Comparison of ENCODE assay signal across 18 cellular contexts in the genomic region with DNA sequence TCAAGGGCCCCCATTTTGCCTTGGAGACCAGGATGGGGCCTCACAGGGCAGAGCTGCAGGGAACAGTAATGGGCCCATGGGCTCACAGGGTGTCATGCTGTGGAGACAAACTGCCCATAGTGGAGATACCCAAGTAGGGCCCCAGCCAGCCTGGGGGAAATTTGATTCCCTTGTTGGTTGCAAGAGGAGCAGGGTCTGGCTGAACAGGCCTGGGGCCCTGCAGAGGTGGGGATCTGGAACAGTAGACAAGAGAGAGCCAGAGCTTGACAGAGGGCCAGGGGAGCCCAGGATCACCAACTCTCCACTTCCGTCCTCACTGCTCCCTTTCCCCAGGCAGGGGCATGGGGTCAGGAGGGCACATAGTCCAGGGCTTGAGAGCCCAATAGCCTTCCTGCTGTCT. TPM values are rescaled to one million over a fixed set of nuclear protein-coding genes. Genes with fewer than 3 reads are reported as not detected.
DNase-seq lines count a peak whose midpoint lies in the region; ATAC-seq, FAIRE-seq and TF ChIP-seq lines count a peak whose summit lies in the region.
"Had no signal": no experiment of that assay in that cellular context is flagged by ENCODE, and none has a peak within 500 bp of the region (broad histone marks: within the 10 kb centered on the region; RNA-seq: fewer than 3 reads in every experiment).

No MANE protein-coding gene starts in this region.

- DNase-seq in HepG2 (ENCODE audit: low spot score) = no peak
- no peak for DNase-seq in right lobe of liver
- DNase-seq in dedifferentiated amniotic fluid mesenchymal stem cell (ENCODE audit: extremely low spot score) = peak; percentile 19
- DNase-seq in nephron progenitor cell = no peak
- no peak for DNase-seq in substantia nigra (lab: John Stamatoyannopoulos, UW)
- no peak for DNase-seq in mucosa of gallbladder (ENCODE audit: low spot score)
- no peak for DNase-seq in T-helper 9 cell
- DNase-seq: Caco-2; CD8-positive, alpha-beta memory T cell; GF-D8; GOT3; H9 had no signal

- TF ChIP-seq EP300 in HepG2 (IDR thresholded peaks at IDR 0.05; ENCODE audit: low read depth in 2 of 2, low read length in 2 of 2) (no peak), HepG2 (CRISPR knock-in tag; IDR thresholded peaks at IDR 0.05; ENCODE audit: borderline replicate concordance) (no peak)

- no peaks in the 10 kb centered on the region for H3K79me2 ChIP-seq in HepG2 (ENCODE audit: insufficient read depth, low read length)

- no peaks in the 10 kb centered on the region for H3K36me3 ChIP-seq in HepG2 (replicated peaks in 1 of 2; ENCODE audit: control insufficient read depth in 1 of 2, insufficient read depth in 2 of 2, low read length in 2 of 2)
- no peaks in the 10 kb centered on the region for H3K36me3 ChIP-seq in right lobe of liver

- no peak overlapping the region for H3K9ac ChIP-seq in HepG2 (ENCODE audit: insufficient read depth, low read depth, low read length)

- no peak overlapping the region for H3K4me3 Mint-ChIP-seq in nephron progenitor cell
- H3K4me3 Mint-ChIP-seq: CD14-positive monocyte; CD8-positive, alpha-beta memory T cell; H9 had no signal

- ATAC-seq in HepG2 (no peak), right lobe of liver (no peak), HG03378 (IDR thresholded peaks at IDR 0.05; ENCODE audit: unreplicated experiment) (no peak)

- H2AFZ ChIP-seq in HepG2 (ENCODE audit: low read length) = no peak overlapping the region

- peak overlapping the region; percentile 2; the same call in 1 of the 2 replicates for H3K4me2 ChIP-seq in HepG2 (ENCODE audit: low read depth, low read length)

- peaks cover 39% of the 10 kb centered on the region for H3K4me1 ChIP-seq in HepG2 (ENCODE audit: insufficient read depth, low read length)
- H3K4me1 ChIP-seq in right lobe of liver = no peaks in the 10 kb centered on the region
- H3K4me1 ChIP-seq: Caco-2 had no signal

- H3K4me3 ChIP-seq in HepG2 (replicated peaks in 1 of 3; ENCODE audit: insufficient read depth in 1 of 3, low read depth in 2 of 3, low read length in 3 of 3) (no peak overlapping the region), right lobe of liver (no peak overlapping the region)

- peak overlapping the region; percentile 48 for H3K27ac Mint-ChIP-seq in nephron progenitor cell
- H3K27ac Mint-ChIP-seq: CD14-positive monocyte, H9 had no signal

- POLR2A ChIA-PET in HepG2 (lab: Yijun Ruan, JAX) = no interaction called here

- TF ChIP-seq RAD21 in HepG2 (CRISPR knock-in tag; IDR thresholded peaks at IDR 0.05) = no peak

- H3K27me3 Mint-ChIP-seq in nephron progenitor cell (ENCODE audit: low read depth, poor library complexity) = peaks cover 16% of the 10 kb centered on the region
- H3K27me3 Mint-ChIP-seq: CD8-positive, alpha-beta memory T cell had no signal

- no peaks in the 10 kb centered on the region for H3K36me3 Mint-ChIP-seq in nephron progenitor cell (ENCODE audit: low read depth)

- TF ChIP-seq CTCF in HepG2 (CRISPR knock-in tag; IDR thresholded peaks at IDR 0.05) = no peak
- no peak for TF ChIP-seq CTCF in right lobe of liver (IDR thresholded peaks at IDR 0.05)
- no peak for TF ChIP-seq CTCF in nephron progenitor cell (IDR thresholded peaks at IDR 0.05)

- FAIRE-seq in HepG2 (lab: Jason Lieb, UNC) = no peak
- FAIRE-seq: HTR-8/SVneo had no signal

- CTCF ChIA-PET in HepG2 (lab: Yijun Ruan, JAX; ENCODE audit: low intra/inter-chr PET ratio, low total read pairs) = no interaction called here

- H3K27me3 ChIP-seq in HepG2 (ENCODE audit: control insufficient read depth in 1 of 2, insufficient read depth in 2 of 2, low read length in 2 of 2) (no peaks in the 10 kb centered on the region), right lobe of liver (no peaks in the 10 kb centered on the region)

- WGBS in HepG2 (ENCODE audit: low lambda C conversion rate) = 0% methylated on average over 1 of the region's 1 CpG
- WGBS in right lobe of liver (ENCODE audit: insufficient coverage, low coverage, low lambda C conversion rate, missing lambda C conversion rate) = no CpG with 5 or more reads among the region's 1 CpG

- H3K27ac ChIP-seq in HepG2 (ENCODE audit: extremely low read length, insufficient read depth, low read length) = no peak overlapping the region
- H3K27ac ChIP-seq in right lobe of liver = no peak overlapping the region
- H3K27ac ChIP-seq in substantia nigra (ENCODE audit: low read depth, low read length, poor library complexity, severe bottlenecking) = peak overlapping the region; percentile 51
- H3K27ac ChIP-seq: 22Rv1 had no signal

- no TSS peak for BruUV-seq in HepG2 (replicated peaks; lab: Mats Ljungman, UMichigan)

- H3K4me1 Mint-ChIP-seq in nephron progenitor cell = peaks cover 26% of the 10 kb centered on the region
- H3K4me1 Mint-ChIP-seq: H9 had no signal

- no peaks in the 10 kb centered on the region for H4K20me1 ChIP-seq in HepG2 (ENCODE audit: insufficient read depth, low read length)

- TF ChIP-seq POLR2A in HepG2 (IDR thresholded peaks at IDR 0.05; ENCODE audit: insufficient read depth in 1 of 2, low read depth in 2 of 2, low read length in 2 of 2) (no peak), right lobe of liver (IDR thresholded peaks at IDR 0.05) (no peak)

- intact Hi-C loops in HepG2 (cut with micrococcal nuclease; ENCODE audit: unreplicated experiment) (loop anchor here (2.0 kb wide), 1 partner anchor 13 kb away; no protein-coding TSS in a partner anchor), right lobe of liver (cut with DNase I) (no loop called here)

- peaks cover 13% of the 10 kb centered on the region; the same call in 1 of the 2 replicates for H3K9me3 ChIP-seq in HepG2 (ENCODE audit: low read length)
- no peaks in the 10 kb centered on the region for H3K9me3 ChIP-seq in right lobe of liver

- peaks cover 40% of the 10 kb centered on the region for H3K9me3 Mint-ChIP-seq in nephron progenitor cell

- in situ Hi-C loops in HepG2 (cut with HindIII; ENCODE audit: extremely low pct_ligation_motif_present, low pct_unique_long_range_greater_than_20kb) = no loop called here

TF ChIP-seq in HepG2, 621 proteins besides CTCF, POLR2A, EP300 and RAD21:
- TF ChIP-seq SIX4 (CRISPR knock-in tag; IDR thresholded peaks at IDR 0.05) (0 out of 2 replicates have a peak, but pooled peaks have one; percentile 14), PAX8 (CRISPR knock-in tag; IDR thresholded peaks at IDR 0.05; ENCODE audit: borderline replicate concordance) (no peak)

RNA-seq across cellular contexts. Expression of a gene that starts 8.7 kb away (rescaled TPM):
- total RNA-seq in HepG2 (2016; rRNA removed; fragmentation: Illumina TruSeq; extraction: Trizol) (not detected in 2 replicates), right lobe of liver (under 1 TPM in 3 of 6 experiments, not detected in 3; 0.49 to 0.78 (median 0.62) TPM), mucosa of gallbladder (7.5 TPM)
- 0.26 TPM in 1 of 2 replicates, not detected in the other for total RNA-seq in HepG2 (2016; cell fraction: cytosol; rRNA removed; fragmentation: Illumina TruSeq; extraction: Trizol; ENCODE audit: low read depth)
- not detected in 2 replicates for total RNA-seq in HepG2 (2016; cell fraction: insoluble cytoplasmic fraction; rRNA removed; fragmentation: Illumina TruSeq; extraction: Trizol)
- not detected in 2 replicates for total RNA-seq in HepG2 (2016; cell fraction: membrane; rRNA removed; fragmentation: Illumina TruSeq; extraction: Trizol)
- total RNA-seq in HepG2 (2016; cell fraction: nucleus; rRNA removed; fragmentation: Illumina TruSeq; extraction: Trizol) = not detected in 2 replicates
- polyA plus RNA-seq in HepG2 (2011; rRNA removed) = not detected in 2 replicates
- not detected in 2 replicates for polyA plus RNA-seq in HepG2 (2011; cell fraction: cytosol; rRNA removed)
- not detected in 2 replicates for polyA plus RNA-seq in HepG2 (2011; cell fraction: nucleus; rRNA removed)
- not detected in 2 replicates for polyA plus RNA-seq in HepG2 (2012)
- polyA plus RNA-seq in HepG2 (2016; cell fraction: cytosol; fragmentation: Illumina TruSeq; extraction: Trizol; ENCODE audit: low read depth) = not detected in 2 replicates
- polyA plus RNA-seq in HepG2 (2016; cell fraction: insoluble cytoplasmic fraction; fragmentation: Illumina TruSeq; extraction: Trizol; ENCODE audit: low read depth) = not detected in 2 replicates
- polyA plus RNA-seq in HepG2 (2016; cell fraction: membrane; fragmentation: Illumina TruSeq; extraction: Trizol; ENCODE audit: low read depth) = not detected in 2 replicates
- not detected in 2 replicates for polyA plus RNA-seq in HepG2 (2016; cell fraction: nucleus; fragmentation: Illumina TruSeq; extraction: Trizol; ENCODE audit: insufficient read depth, low read depth)
- not detected in 2 replicates for polyA minus RNA-seq in HepG2 (2011; rRNA and poly(A)+ RNA removed; ENCODE audit: low replicate concordance)
- not detected in 2 replicates for polyA minus RNA-seq in HepG2 (2011; cell fraction: cytosol; rRNA and poly(A)+ RNA removed)
- polyA minus RNA-seq in HepG2 (2011; cell fraction: nucleus; rRNA and poly(A)+ RNA removed) = 0.90 TPM in 1 of 2 replicates, not detected in the other
- total RNA-seq: A673, Caco-2 had no signal
- polyA plus RNA-seq: BJ had no signal

RNA-seq across cellular contexts. Expression of a gene that starts 39.3 kb away (rescaled TPM):
- total RNA-seq in HepG2 (2016; rRNA removed; fragmentation: Illumina TruSeq; extraction: Trizol) (54.4 and 63.3 TPM in 2 replicates), right lobe of liver (10 to 100 TPM; 12.4 to 28.0 (median 19.6) TPM), mucosa of gallbladder (104 TPM)
- 77.4 and 86.8 TPM in 2 replicates for total RNA-seq in HepG2 (2016; cell fraction: cytosol; rRNA removed; fragmentation: Illumina TruSeq; extraction: Trizol; ENCODE audit: low read depth)
- total RNA-seq in HepG2 (2016; cell fraction: insoluble cytoplasmic fraction; rRNA removed; fragmentation: Illumina TruSeq; extraction: Trizol) = 53.4 and 57.4 TPM in 2 replicates
- 107 and 119 TPM in 2 replicates for total RNA-seq in HepG2 (2016; cell fraction: membrane; rRNA removed; fragmentation: Illumina TruSeq; extraction: Trizol)
- total RNA-seq in HepG2 (2016; cell fraction: nucleus; rRNA removed; fragmentation: Illumina TruSeq; extraction: Trizol) = 30.5 and 39.1 TPM in 2 replicates
- 75.9 and 78.8 TPM in 2 replicates for polyA plus RNA-seq in HepG2 (2011; rRNA removed)
- 94.5 and 113 TPM in 2 replicates for polyA plus RNA-seq in HepG2 (2011; cell fraction: cytosol; rRNA removed)
- 103 and 105 TPM in 2 replicates for polyA plus RNA-seq in HepG2 (2011; cell fraction: nucleus; rRNA removed)
- 35.7 and 48.7 TPM in 2 replicates for polyA plus RNA-seq in HepG2 (2012)
- 112 and 134 TPM in 2 replicates for polyA plus RNA-seq in HepG2 (2016; cell fraction: cytosol; fragmentation: Illumina TruSeq; extraction: Trizol; ENCODE audit: low read depth)
- 63.9 and 73.9 TPM in 2 replicates for polyA plus RNA-seq in HepG2 (2016; cell fraction: insoluble cytoplasmic fraction; fragmentation: Illumina TruSeq; extraction: Trizol; ENCODE audit: low read depth)
- polyA plus RNA-seq in HepG2 (2016; cell fraction: membrane; fragmentation: Illumina TruSeq; extraction: Trizol; ENCODE audit: low read depth) = 114 and 126 TPM in 2 replicates
- polyA plus RNA-seq in HepG2 (2016; cell fraction: nucleus; fragmentation: Illumina TruSeq; extraction: Trizol; ENCODE audit: insufficient read depth, low read depth) = 61.2 and 66.3 TPM in 2 replicates
- polyA minus RNA-seq in HepG2 (2011; rRNA and poly(A)+ RNA removed; ENCODE audit: low replicate concordance) = 63.7 and 112 TPM in 2 replicates
- polyA minus RNA-seq in HepG2 (2011; cell fraction: cytosol; rRNA and poly(A)+ RNA removed) = 25.9 and 26.0 TPM in 2 replicates
- 50.1 and 53.1 TPM in 2 replicates for polyA minus RNA-seq in HepG2 (2011; cell fraction: nucleus; rRNA and poly(A)+ RNA removed)
